Comparison of ENCODE assay signal across 16 cellular contexts in genomic region chr3:61948699-61949305, GRCh38.
"Had no signal": no experiment of that assay in that cellular context is flagged by ENCODE, and none has a peak within 500 bp of the region (broad histone marks: within the 10 kb centered on the region; RNA-seq: fewer than 3 reads in every experiment).

No MANE protein-coding gene starts in this region.

- H3K36me3 Mint-ChIP-seq: naive B cell had no signal

- H3K4me1 Mint-ChIP-seq: activated naive CD8-positive, alpha-beta T cell treated with anti-CD3 and anti-CD28 coated beads, Interleukin-2, amount 50 U/mL, for 24 hours; naive B cell had no signal

- H3K27ac ChIP-seq: ascending aorta, dorsolateral prefrontal cortex, hepatocyte, suprapubic skin had no signal

- H3K4me3 Mint-ChIP-seq: activated naive CD8-positive, alpha-beta T cell treated with anti-CD3 and anti-CD28 coated beads, Interleukin-2, amount 50 U/mL, for 24 hours; activated T-helper 1 cell treated with anti-CD3 and anti-CD28 coated beads, Interleukin-12 subunit alpha, Interleukin-12 subunit beta, Interleukin-2, Interleukin-4 antibody, amounts not matched to agents 30 ng/mL and 10 ng/mL and 1 ng/mL, durations not matched to agents 14 hours and 24 hours and 36 hours; naive B cell had no signal

- H3K9me3 Mint-ChIP-seq: activated naive CD8-positive, alpha-beta T cell treated with anti-CD3 and anti-CD28 coated beads, Interleukin-2, amount 50 U/mL, for 24 hours; activated T-helper 1 cell treated with anti-CD3 and anti-CD28 coated beads, Interleukin-12 subunit alpha, Interleukin-12 subunit beta, Interleukin-2, Interleukin-4 antibody, amounts not matched to agents 30 ng/mL and 10 ng/mL and 1 ng/mL, durations not matched to agents 14 hours and 24 hours and 36 hours had no signal

- H3K4me2 ChIP-seq: hepatocyte had no signal

- DNase-seq: activated CD4-positive, CD25-positive, alpha-beta regulatory T cell treated with anti-CD3 and anti-CD28 coated beads, Interleukin-2, amount 50 U/mL, for 72 hours; activated naive CD4-positive, alpha-beta T cell; activated naive CD8-positive, alpha-beta T cell treated with anti-CD3 and anti-CD28 coated beads, Interleukin-2, amount 50 U/mL, for 24 hours; dorsolateral prefrontal cortex; islet precursor cell; mammary epithelial cell; naive B cell; posterior cingulate gyrus; right cardiac atrium; stimulated activated naive CD8-positive, alpha-beta T cell treated with anti-CD3 and anti-CD28 coated beads, Interleukin-15, Interleukin-2, amounts not matched to agents 100 U/mL and 50 U/mL, for 24 hours; T-helper 1 cell; T1000 had no signal

- H2AFZ ChIP-seq: hepatocyte had no signal

- H3K9me3 ChIP-seq: ascending aorta, suprapubic skin had no signal

- H3K36me3 ChIP-seq: ascending aorta, suprapubic skin had no signal

- H3K27me3 Mint-ChIP-seq: naive B cell had no signal

- H3K4me3 ChIP-seq: ascending aorta, dorsolateral prefrontal cortex, hepatocyte, suprapubic skin had no signal

- H3K27ac Mint-ChIP-seq: activated naive CD8-positive, alpha-beta T cell treated with anti-CD3 and anti-CD28 coated beads, Interleukin-2, amount 50 U/mL, for 24 hours; activated T-helper 1 cell treated with anti-CD3 and anti-CD28 coated beads, Interleukin-12 subunit alpha, Interleukin-12 subunit beta, Interleukin-2, Interleukin-4 antibody, amounts not matched to agents 30 ng/mL and 10 ng/mL and 1 ng/mL, durations not matched to agents 14 hours and 24 hours and 36 hours; naive B cell had no signal

- ATAC-seq: activated naive CD8-positive, alpha-beta T cell treated with anti-CD3 and anti-CD28 coated beads, Interleukin-2, amount 50 U/mL, for 24 hours; right cardiac atrium; stimulated activated naive CD8-positive, alpha-beta T cell treated with anti-CD3 and anti-CD28 coated beads, Interleukin-15, Interleukin-2, amounts not matched to agents 100 U/mL and 50 U/mL, for 24 hours had no signal

- H3K27me3 ChIP-seq: ascending aorta, dorsolateral prefrontal cortex, hepatocyte, suprapubic skin had no signal
